Comparison of ENCODE assay signal across 8 cellular contexts in genomic region chr1:160058087-160058486, GRCh38. TPM values are rescaled to one million over a fixed set of nuclear protein-coding genes. Genes with fewer than 3 reads are reported as not detected.
DNase-seq lines count a peak whose midpoint lies in the region; ATAC-seq and TF ChIP-seq lines count a peak whose summit lies in the region.
"Had no signal": no experiment of that assay in that cellular context is flagged by ENCODE, and none has a peak within 500 bp of the region (broad histone marks: within the 10 kb centered on the region; RNA-seq: fewer than 3 reads in every experiment).

No MANE protein-coding gene starts in this region.

- CTCF ChIA-PET in HCT116 (lab: Charles Lee) = interaction anchor here (0.6 to 6.1 kb wide), 11 partner anchors 9 to 319 kb away, joined by 3 to 33 read pairs (median 4); partner anchors contain the start of gene KCNJ9

- ATAC-seq in HCT116 (peak; percentile 87), GM19397 (IDR thresholded peaks at IDR 0.05; ENCODE audit: unreplicated experiment) (no peak)

- DNase-seq in HCT116 (ENCODE audit: low read depth, low spot score) = no peak
- DNase-seq in brain microvascular endothelial cell = no peak
- peak; percentile 53 for DNase-seq in pons (ENCODE audit: low spot score)
- no peak for DNase-seq in activated T-cell treated with anti-CD3 and anti-CD28 coated beads, Interleukin-2, amount 50 U/mL, for 1 hour
- DNase-seq: activated CD8-positive, alpha-beta memory T cell treated with anti-CD3 and anti-CD28 coated beads for 24 hours; MG63; spleen had no signal

- H3K79me2 ChIP-seq in HCT116 (ENCODE audit: insufficient read depth, low read length) = no peaks in the 10 kb centered on the region

- H3K27ac ChIP-seq in HCT116 (ENCODE audit: low read depth, low read length) (no peak overlapping the region), brain microvascular endothelial cell (no peak overlapping the region)
- H3K27ac ChIP-seq: spleen had no signal

- peaks cover 0 to 3% of the 10 kb centered on the region in 2 experiments; a peak in 1 of 4 replicates for H3K4me1 ChIP-seq in HCT116 (ENCODE audit: control insufficient read depth in 1 of 2, insufficient read depth in 2 of 2, low read length in 2 of 2)
- H3K4me1 ChIP-seq: spleen had no signal

- H3K27me3 ChIP-seq in HCT116 (ENCODE audit: insufficient read depth, low read length) (peaks cover 8% of the 10 kb centered on the region), brain microvascular endothelial cell (replicated peaks) (peaks cover 9% of the 10 kb centered on the region)

- H2AFZ ChIP-seq in HCT116 (ENCODE audit: low read depth, low read length, poor library complexity, severe bottlenecking) = no peak overlapping the region

- intact Hi-C loops in HCT116 (cut with micrococcal nuclease) = no loop called here

- no peaks in the 10 kb centered on the region for H3K9me2 ChIP-seq in HCT116 (ENCODE audit: insufficient read depth)

- POLR2A ChIA-PET in HCT116 (lab: Charles Lee) = no interaction called here

- H4K20me1 ChIP-seq in HCT116 (ENCODE audit: insufficient read depth) = no peaks in the 10 kb centered on the region

- RAD21 ChIA-PET in HCT116 (lab: Charles Lee; ENCODE audit: low non-redundant PET in 1 of 2, low total read pairs in 2 of 2, uncharacterized antibody in 2 of 2, unreplicated experiment in 2 of 2) = interaction anchor here (1.2 to 1.5 kb wide), 2 partner anchors 20 to 21 kb away, joined by 4 to 7 read pairs; no protein-coding TSS in a partner anchor

- H3K4me3 ChIP-seq in HCT116 (replicated peaks in 1 of 2; ENCODE audit: low read depth in 1 of 2, low read length in 2 of 2) = no peak overlapping the region
- no peak overlapping the region for H3K4me3 ChIP-seq in brain microvascular endothelial cell (ENCODE audit: low read depth, low read length)
- H3K4me3 ChIP-seq: MG63, spleen had no signal

- H3K9me3 ChIP-seq in HCT116 (ENCODE audit: control insufficient read depth in 1 of 2, insufficient read depth in 1 of 2, low read depth in 1 of 2, low read length in 2 of 2) = no peaks in the 10 kb centered on the region
- H3K9me3 ChIP-seq: MG63, spleen had no signal

- no peaks in the 10 kb centered on the region for H3K36me3 ChIP-seq in HCT116 (ENCODE audit: control insufficient read depth in 1 of 2, insufficient read depth in 2 of 2, low read length in 2 of 2)
- no peaks in the 10 kb centered on the region for H3K36me3 ChIP-seq in brain microvascular endothelial cell (replicated peaks)
- H3K36me3 ChIP-seq: MG63, spleen had no signal

- peak; percentile 37 to 51 (median 46); a peak in 5 of 6 replicates for TF ChIP-seq CTCF in HCT116 (IDR thresholded peaks at IDR 0.05 in 2 of 3, conservative IDR thresholded peaks at IDR 0.05 in 1 of 3; ENCODE audit: borderline replicate concordance in 1 of 3, insufficient read depth in 1 of 3, low read depth in 2 of 3, low read length in 2 of 3)
- peak; percentile 59 for TF ChIP-seq CTCF in brain microvascular endothelial cell (IDR thresholded peaks at IDR 0.05; ENCODE audit: low read depth, low read length, missing control alignments)

- no peak for TF ChIP-seq POLR2A in HCT116 (IDR thresholded peaks at IDR 0.05; ENCODE audit: borderline replicate concordance, extremely low read depth, insufficient read depth, insufficient read length)

- peak; percentile 32; the same call in 1 of the 2 replicates for TF ChIP-seq RAD21 in HCT116 (IDR thresholded peaks at IDR 0.05; ENCODE audit: low read depth)

- H3K9ac ChIP-seq in HCT116 (ENCODE audit: low read length) = no peak overlapping the region

- BruUV-seq in HCT116 (replicated peaks; lab: Mats Ljungman, UMichigan) = no TSS peak

- H3K4me2 ChIP-seq in HCT116 (ENCODE audit: low read length) = no peak overlapping the region

- in situ Hi-C loops in brain microvascular endothelial cell (cut with HindIII; ENCODE audit: low pct_ligation_motif_present, low sequenced_read_pairs) = no loop called here

TF ChIP-seq in HCT116, 20 proteins besides CTCF, POLR2A, EP300 and RAD21:
- TF ChIP-seq CBX3 (IDR thresholded peaks at IDR 0.05; ENCODE audit: low read depth) = no peak
- no peak for TF ChIP-seq MAX (IDR thresholded peaks at IDR 0.05)
- no peak for TF ChIP-seq POLR2AphosphoS5 (IDR thresholded peaks at IDR 0.05; ENCODE audit: low read depth, low read length)
- TF ChIP-seq CEBPB (IDR thresholded peaks at IDR 0.05; ENCODE audit: low read depth) = no peak
- TF ChIP-seq SP1 (IDR thresholded peaks at IDR 0.05; ENCODE audit: low read depth) = no peak
- no peak for TF ChIP-seq TCF7L2 (IDR thresholded peaks at IDR 0.05; ENCODE audit: borderline replicate concordance, extremely low read depth, insufficient read depth, insufficient read length)
- TF ChIP-seq SIN3A (IDR thresholded peaks at IDR 0.05; ENCODE audit: low read depth) = no peak
- no peak for TF ChIP-seq EZH2 (IDR thresholded peaks at IDR 0.05)
- no peak for TF ChIP-seq ATF3 (IDR thresholded peaks at IDR 0.05)
- TF ChIP-seq SRF (IDR thresholded peaks at IDR 0.05; ENCODE audit: low read depth) = no peak
- no peak for TF ChIP-seq ZFX (IDR thresholded peaks at IDR 0.05)
- no peak for TF ChIP-seq YY1 (IDR thresholded peaks at IDR 0.05; ENCODE audit: extremely low read depth, insufficient replicate concordance, low read depth, low read length)
- TF ChIP-seq, protein P1, sequence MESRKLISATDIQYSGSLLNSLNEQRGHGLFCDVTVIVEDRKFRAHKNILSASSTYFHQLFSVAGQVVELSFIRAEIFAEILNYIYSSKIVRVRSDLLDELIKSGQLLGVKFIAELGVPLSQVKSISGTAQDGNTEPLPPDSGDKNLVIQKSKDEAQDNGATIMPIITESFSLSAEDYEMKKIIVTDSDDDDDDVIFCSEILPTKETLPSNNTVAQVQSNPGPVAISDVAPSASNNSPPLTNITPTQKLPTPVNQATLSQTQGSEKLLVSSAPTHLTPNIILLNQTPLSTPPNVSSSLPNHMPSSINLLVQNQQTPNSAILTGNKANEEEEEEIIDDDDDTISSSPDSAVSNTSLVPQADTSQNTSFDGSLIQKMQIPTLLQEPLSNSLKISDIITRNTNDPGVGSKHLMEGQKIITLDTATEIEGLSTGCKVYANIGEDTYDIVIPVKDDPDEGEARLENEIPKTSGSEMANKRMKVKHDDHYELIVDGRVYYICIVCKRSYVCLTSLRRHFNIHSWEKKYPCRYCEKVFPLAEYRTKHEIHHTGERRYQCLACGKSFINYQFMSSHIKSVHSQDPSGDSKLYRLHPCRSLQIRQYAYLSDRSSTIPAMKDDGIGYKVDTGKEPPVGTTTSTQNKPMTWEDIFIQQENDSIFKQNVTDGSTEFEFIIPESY (IDR thresholded peaks at IDR 0.05; ENCODE audit: extremely low read depth, insufficient replicate concordance, low read length) = no peak
- TF ChIP-seq EZH2phosphoT487 (IDR thresholded peaks at IDR 0.05; ENCODE audit: borderline replicate concordance) = no peak
- no peak for TF ChIP-seq ELF1 (IDR thresholded peaks at IDR 0.05; ENCODE audit: borderline replicate concordance, low read depth)

RNA-seq across cellular contexts. Expression of gene KCNJ10, which starts 11.9 kb away (rescaled TPM):
- total RNA-seq in HCT116 (2021; ENCODE audit: unreplicated experiment) = 0.57 TPM
- polyA plus RNA-seq in HCT116 (2012) = 0.12 TPM in 2 replicates

RNA-seq across cellular contexts. Expression of gene KCNJ9, which starts 23.3 kb away (rescaled TPM):
- 0.05 TPM for total RNA-seq in HCT116 (2021; ENCODE audit: unreplicated experiment)
- polyA plus RNA-seq in HCT116 (2012) = 0.05 and 0.06 TPM in 2 replicates
- total RNA-seq: spleen had no signal
- polyA plus RNA-seq: spleen had no signal

RNA-seq across cellular contexts. Expression of gene PIGM, which starts 26.3 kb away (rescaled TPM):
- total RNA-seq in HCT116 (2021; ENCODE audit: unreplicated experiment) = 4.1 TPM
- polyA plus RNA-seq in HCT116 (2012) = 0.80 and 1.6 TPM in 2 replicates

RNA-seq across cellular contexts. Expression of gene IGSF8, which starts 40.3 kb away (rescaled TPM):
- total RNA-seq in HCT116 (2021; ENCODE audit: unreplicated experiment) = 35.6 TPM
- 43.9 and 49.6 TPM in 2 replicates for polyA plus RNA-seq in HCT116 (2012)

RNA-seq across cellular contexts. Expression of gene ATP1A2, which starts 57.5 kb away (rescaled TPM):
- not detected for total RNA-seq in HCT116 (2021; ENCODE audit: unreplicated experiment)
- polyA plus RNA-seq in HCT116 (2012) = 0.01 TPM in 1 of 2 replicates, not detected in the other
